ENCODE assay signal across 8 cellular contexts in the genomic region with DNA sequence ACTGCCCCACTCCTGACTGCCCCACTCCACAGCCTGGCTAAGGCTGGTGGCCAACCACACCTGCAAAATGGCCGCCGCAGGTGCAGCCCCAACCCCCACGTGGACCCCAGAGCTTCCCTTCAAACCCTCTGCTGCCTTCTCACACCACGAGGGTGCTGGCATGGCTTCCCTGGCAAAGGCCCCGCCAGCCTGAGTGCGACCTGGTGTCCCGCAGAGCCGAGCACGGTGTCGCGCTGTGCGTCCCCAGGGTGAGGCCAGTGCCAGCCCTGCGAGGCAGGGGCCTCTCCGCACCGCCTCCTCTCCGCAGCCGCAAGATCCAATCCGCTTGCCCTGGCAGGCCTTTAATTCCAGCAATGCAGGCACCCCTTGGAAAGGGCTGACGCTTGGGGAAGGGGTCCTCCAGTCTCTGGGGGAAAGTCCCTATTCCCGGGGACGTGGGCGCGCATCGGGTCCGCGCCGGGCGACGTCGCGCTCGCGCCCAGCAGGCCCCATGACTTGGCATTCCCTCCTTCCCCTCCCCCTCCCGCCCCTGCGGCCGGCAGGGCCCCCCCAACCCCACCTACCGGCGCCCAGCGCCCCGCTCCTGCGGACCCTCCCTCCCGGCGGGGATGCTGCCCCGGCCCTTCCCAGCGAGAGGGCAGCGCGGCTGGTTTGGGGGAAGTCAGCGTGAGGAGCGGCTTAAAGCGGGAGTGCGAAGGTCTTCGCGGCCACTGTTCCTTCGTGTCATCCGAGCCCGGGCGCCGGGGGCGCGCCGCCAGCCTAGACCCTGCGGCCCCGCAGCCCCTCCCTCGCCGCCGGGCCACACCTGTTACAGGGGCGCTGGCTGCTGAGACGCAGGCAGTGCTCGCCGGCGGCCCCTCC. TPM values are rescaled to one million over a fixed set of nuclear protein-coding genes. Genes with fewer than 3 reads are reported as not detected.
DNase-seq lines count a peak whose midpoint lies in the region; ATAC-seq, FAIRE-seq and TF ChIP-seq lines count a peak whose summit lies in the region.

No MANE protein-coding gene starts in this region.

- peak overlapping the region; percentile 48 for H3K4me3 Mint-ChIP-seq in CD4-positive, alpha-beta T cell

- no peak overlapping the region for H3K27ac ChIP-seq in CD4-positive, alpha-beta T cell (ENCODE audit: low read depth, low read length)
- peak overlapping the region; percentile 84 for H3K27ac ChIP-seq in H1 (ENCODE audit: low read depth, low read length)
- peak overlapping the region; percentile 87 for H3K27ac ChIP-seq in neural cell (ENCODE audit: low read length)

- peak overlapping the region; percentile 96 for H4K91ac ChIP-seq in H1 (replicated peaks; ENCODE audit: insufficient read length, low read length)

- peak overlapping the region; percentile 76 for H4K8ac ChIP-seq in H1 (ENCODE audit: extremely low read depth, insufficient read depth, low read length)

- 8% methylated on average over 23 of the region's 71 CpGs; no CpG with 5 or more reads in 1 of the 2 experiments for WGBS in H1 (ENCODE audit: extremely low coverage in 1 of 2, insufficient coverage in 1 of 2, insufficient read length in 1 of 2, insufficient replicate concordance in 2 of 2, low coverage in 1 of 2, low lambda C conversion rate in 2 of 2, missing lambda C conversion rate in 1 of 2), 2 experiments

- H3K4me3 ChIP-seq in H1 (ENCODE audit: extremely low read depth in 1 of 4, insufficient read depth in 2 of 4, low read depth in 3 of 4, low read length in 4 of 4) (peak overlapping the region; percentile 69 to 100 (median 80)), neural cell (ENCODE audit: low read length) (peak overlapping the region; percentile 96)

- FAIRE-seq in H1 (lab: Jason Lieb, UNC), result no peak

- no peaks in the 10 kb centered on the region for H3F3A ChIP-seq in neural cell (ENCODE audit: insufficient read depth, low read length, poor library complexity, severe bottlenecking)

- TF ChIP-seq EP300 in H1 (IDR thresholded peaks at IDR 0.05; ENCODE audit: borderline replicate concordance in 1 of 2, low read depth in 2 of 2, low read length in 2 of 2), result no peak
- TF ChIP-seq EP300 in neural cell (conservative IDR thresholded peaks at IDR 0.05; ENCODE audit: poor library complexity, severe bottlenecking), result no peak

- H3K79me1 ChIP-seq in H1 (ENCODE audit: low read depth, low read length), result peaks cover 10% of the 10 kb centered on the region

- H3K9ac ChIP-seq in H1 (replicated peaks in 1 of 4; ENCODE audit: extremely low read depth in 1 of 4, low read depth in 3 of 4, low read length in 3 of 4) (peak overlapping the region; percentile 37 to 85 (median 74)), neural cell (ENCODE audit: low read length) (peak overlapping the region; percentile 98)

- peak overlapping the region; percentile 99 for H3K4ac ChIP-seq in H1 (replicated peaks; ENCODE audit: insufficient read length, low read depth, low read length)

- peaks cover 0 to 20% (median 16%) of the 10 kb centered on the region in 4 experiments; a peak in 6 of 7 replicates for H3K4me1 ChIP-seq in H1 (replicated peaks in 1 of 4; ENCODE audit: control insufficient read depth in 3 of 4, insufficient read depth in 4 of 4, low read length in 3 of 4)

- TF ChIP-seq RAD21 in H1 (IDR thresholded peaks at IDR 0.05 in 1 of 2, conservative IDR thresholded peaks at IDR 0.05 in 1 of 2; ENCODE audit: low read depth in 2 of 2, low read length in 2 of 2) (no peak), neural cell (conservative IDR thresholded peaks at IDR 0.05) (no peak)

- H2BK12ac ChIP-seq in H1 (ENCODE audit: low read depth, low read length), result peak overlapping the region; percentile 95; the same call in 1 of the 2 replicates

- peaks cover 10% of the 10 kb centered on the region for H3K4me1 Mint-ChIP-seq in CD4-positive, alpha-beta T cell (ENCODE audit: low read depth)

- peak overlapping the region; percentile 87 for H4K5ac ChIP-seq in H1 (ENCODE audit: insufficient read length, low read depth, low read length)

- H3K18ac ChIP-seq in H1 (ENCODE audit: extremely low read depth, low read length), result peak overlapping the region; percentile 88

- no peak for ATAC-seq in CD4-positive, alpha-beta T cell (ENCODE audit: poor library complexity)

- H2AFZ ChIP-seq in H1 (ENCODE audit: low read length) (no peak overlapping the region), neural cell (ENCODE audit: low read depth, low read length) (no peak overlapping the region)

- POLR2A ChIA-PET in CD4-positive, alpha-beta T cell (lab: Charles Lee), result no interaction called here
- POLR2A ChIA-PET in H1 (lab: Charles Lee; ENCODE audit: partially characterized antibody), result interaction anchor here (0.5 to 4.3 kb wide), 24 partner anchors 8 to 825 kb away, joined by 3 to 52 read pairs (median 5); no protein-coding TSS in a partner anchor

- H3K9me2 ChIP-seq in neural cell (ENCODE audit: insufficient read depth, low read length), result no peaks in the 10 kb centered on the region

- no peak overlapping the region for H2BK20ac ChIP-seq in H1 (ENCODE audit: low read length)

- H3K27ac Mint-ChIP-seq in CD4-positive, alpha-beta T cell, result no peak overlapping the region

- H3K79me2 ChIP-seq in H1 (ENCODE audit: control insufficient read depth in 1 of 2, insufficient read depth in 2 of 2, low read length in 2 of 2) (peaks cover 44 to 50% of the 10 kb centered on the region in 2 experiments), neural cell (replicated peaks; ENCODE audit: insufficient read depth, low read length) (peaks cover 50% of the 10 kb centered on the region)

- no peaks in the 10 kb centered on the region for H3K9me3 ChIP-seq in CD4-positive, alpha-beta T cell (ENCODE audit: control insufficient read depth, low read length)
- H3K9me3 ChIP-seq in H1 (ENCODE audit: insufficient read depth in 2 of 2, low read depth in 1 of 2, low read length in 1 of 2) (no peaks in the 10 kb centered on the region; a peak in 1 of 4 replicates), neural cell (ENCODE audit: low read length) (peaks cover 10% of the 10 kb centered on the region)

- no peak overlapping the region; the same call in 1 of the 2 replicates for H2BK5ac ChIP-seq in H1 (ENCODE audit: low read depth, low read length)

- no peak for TF ChIP-seq CTCF in CD4-positive, alpha-beta T cell (IDR thresholded peaks at IDR 0.05)
- TF ChIP-seq CTCF in H1 (IDR thresholded peaks at IDR 0.05; ENCODE audit: control extremely low read depth in 1 of 3, insufficient read depth in 1 of 3, low read depth in 1 of 3, low read length in 3 of 3) (no peak), neural cell (IDR thresholded peaks at IDR 0.05; ENCODE audit: poor library complexity, severe bottlenecking) (no peak)

- H3K23ac ChIP-seq in H1 (ENCODE audit: insufficient read length), result no peak overlapping the region

- H3K9me3 Mint-ChIP-seq in CD4-positive, alpha-beta T cell, result no peaks in the 10 kb centered on the region

- no peak for TF ChIP-seq POLR2A in H1 (IDR thresholded peaks at IDR 0.05; ENCODE audit: control extremely low read depth in 1 of 2, low read depth in 2 of 2, low read length in 2 of 2)

- H3K36me3 ChIP-seq in H1 (ENCODE audit: control insufficient read depth in 2 of 4, insufficient read depth in 4 of 4, low read length in 3 of 4) (peaks cover 0 to 7% (median 0%) of the 10 kb centered on the region in 4 experiments; a peak in 3 of 8 replicates), neural cell (ENCODE audit: insufficient read depth, low read length) (no peaks in the 10 kb centered on the region)

- H2BK15ac ChIP-seq in H1 (ENCODE audit: low read length), result peak overlapping the region; percentile 95

- H3K27me3 Mint-ChIP-seq in CD4-positive, alpha-beta T cell, result peaks cover 58% of the 10 kb centered on the region

- peaks cover 59% of the 10 kb centered on the region for H3K27me3 ChIP-seq in CD4-positive, alpha-beta T cell (ENCODE audit: control insufficient read depth, insufficient read depth, low read length)
- H3K27me3 ChIP-seq in H1 (replicated peaks in 1 of 4; ENCODE audit: control insufficient read depth in 3 of 4, extremely low read depth in 1 of 4, insufficient read depth in 3 of 4, low read length in 3 of 4) (peaks cover 0 to 2% (median 0%) of the 10 kb centered on the region in 4 experiments; a peak in 1 of 7 replicates), neural cell (ENCODE audit: insufficient read depth, low read depth, low read length) (no peaks in the 10 kb centered on the region)

- H3K4me2 ChIP-seq in H1 (ENCODE audit: insufficient read depth in 1 of 2, low read depth in 2 of 2, low read length in 2 of 2) (peak overlapping the region; percentile 73 to 99), neural cell (ENCODE audit: low read length) (peak overlapping the region; percentile 91)

- H2BK120ac ChIP-seq in H1 (replicated peaks; ENCODE audit: low read depth, low read length), result peak overlapping the region; percentile 83

- H4K20me1 ChIP-seq in H1 (replicated peaks in 1 of 2; ENCODE audit: control insufficient read depth in 1 of 2, insufficient read depth in 2 of 2, low read length in 2 of 2), result peaks cover 23 to 28% of the 10 kb centered on the region in 2 experiments
- H4K20me1 ChIP-seq in neural cell (ENCODE audit: insufficient read depth), result peaks cover 3% of the 10 kb centered on the region

- H3K36me3 Mint-ChIP-seq in CD4-positive, alpha-beta T cell (ENCODE audit: low read depth), result no peaks in the 10 kb centered on the region

- DNase-seq in CD4-positive, alpha-beta T cell, result no peak
- peak; percentile 14 for DNase-seq in NCI-H146 treated with DMSO at 0.1 percent for 48 hours (lab: John Stamatoyannopoulos, UW; ENCODE audit: unreplicated experiment)
- DNase-seq in H1 (ENCODE audit: low read depth in 1 of 2, low spot score in 2 of 2), result peak in 1 of 2 experiments; percentile 79
- no peak for DNase-seq in NCI-H524 treated with DMSO at 0.1 percent for 48 hours (lab: John Stamatoyannopoulos, UW)
- no peak for DNase-seq in T1000 (lab: John Stamatoyannopoulos, UW)
- DNase-seq in stimulated activated CD4-positive, alpha-beta T cell treated with anti-CD3 and anti-CD28 coated beads, Interleukin-1b, Interleukin-23, amount 100 ng/mL, for 48 hours, result no peak
- DNase-seq in SW480 (ENCODE audit: low spot score), result no peak

- H3K14ac ChIP-seq in H1 (ENCODE audit: insufficient read length), result no peak overlapping the region

- CTCF ChIA-PET in CD4-positive, alpha-beta T cell (lab: Charles Lee), result no interaction called here
- CTCF ChIA-PET in H1 (lab: Charles Lee; ENCODE audit: partially characterized antibody), result interaction anchor here (1.0 to 1.2 kb wide), 2 partner anchors 17 to 19 kb away, joined by 3 read pairs; no protein-coding TSS in a partner anchor

- peak overlapping the region; percentile 1 for H3K56ac ChIP-seq in H1 (replicated peaks; ENCODE audit: insufficient read length, low read depth, low read length)

- peak overlapping the region; percentile 95; the same call in 1 of the 2 replicates for H2AK5ac ChIP-seq in H1 (ENCODE audit: low read depth, low read length)

- peaks cover 9% of the 10 kb centered on the region; the same call in 1 of the 2 replicates for H3K23me2 ChIP-seq in H1 (ENCODE audit: low read depth, low read length)

- intact Hi-C loops in CD4-positive, alpha-beta T cell (cut with DNase I, micrococcal nuclease), result no loop called here

RNA-seq across cellular contexts. Expression of a gene that starts 1.2 kb away (rescaled TPM):
- total RNA-seq in CD4-positive, alpha-beta T cell, result not detected
- total RNA-seq in H1 (2021; fragmentation: NEBNext Ultra II Directional; extraction: Animal tissue kit (Norgen Biotek cat#: 25700)), result 267 and 281 TPM in 2 replicates
- polyA plus RNA-seq in H1 (2011; rRNA removed) (61.3 and 83.2 TPM in 2 replicates), neural cell (63.4 and 89.2 TPM in 2 replicates)
- polyA plus RNA-seq in H1 (2011; cell fraction: cytosol; rRNA removed), result 37.7 TPM
- 305 TPM for polyA plus RNA-seq in H1 (2011; cell fraction: nucleus; rRNA removed)
- polyA plus RNA-seq in H1 (2012, experiment 1 of 2), result 111 to 171 TPM (median 154 TPM) in 4 replicates
- polyA plus RNA-seq in H1 (2012, experiment 2 of 2), result 110 TPM
- polyA plus RNA-seq in H1 (2013, experiment 1 of 2), result 161 TPM
- polyA plus RNA-seq in H1 (2013, experiment 2 of 2), result 135 TPM
- 314 and 356 TPM in 2 replicates for polyA minus RNA-seq in H1 (2011; rRNA and poly(A)+ RNA removed)
- 97.5 TPM for polyA minus RNA-seq in H1 (2011; cell fraction: cytosol; rRNA and poly(A)+ RNA removed)
- 239 TPM for polyA minus RNA-seq in H1 (2011; cell fraction: nucleus; rRNA and poly(A)+ RNA removed)
- 279 and 320 TPM in 2 replicates for polyA minus RNA-seq in neural cell

RNA-seq across cellular contexts. Expression of a gene that starts 49.9 kb away (rescaled TPM):
- total RNA-seq in CD4-positive, alpha-beta T cell, result not detected
- not detected in 2 replicates for total RNA-seq in H1 (2021; fragmentation: NEBNext Ultra II Directional; extraction: Animal tissue kit (Norgen Biotek cat#: 25700))
- polyA plus RNA-seq in H1 (2011; rRNA removed), result 0.03 TPM in 1 of 2 replicates, not detected in the other
- 0.05 TPM for polyA plus RNA-seq in H1 (2011; cell fraction: cytosol; rRNA removed)
- polyA plus RNA-seq in H1 (2011; cell fraction: nucleus; rRNA removed), result not detected
- not detected in 4 replicates for polyA plus RNA-seq in H1 (2012, experiment 1 of 2)
- polyA plus RNA-seq in H1 (2012, experiment 2 of 2), result not detected
- not detected for polyA plus RNA-seq in H1 (2013, experiment 1 of 2)
- not detected for polyA plus RNA-seq in H1 (2013, experiment 2 of 2)
- polyA minus RNA-seq in H1 (2011; rRNA and poly(A)+ RNA removed), result not detected in 2 replicates
- polyA minus RNA-seq in H1 (2011; cell fraction: cytosol; rRNA and poly(A)+ RNA removed), result not detected
- not detected for polyA minus RNA-seq in H1 (2011; cell fraction: nucleus; rRNA and poly(A)+ RNA removed)
- polyA plus RNA-seq in neural cell, result not detected in 2 replicates
- not detected in 2 replicates for polyA minus RNA-seq in neural cell

Comparison
In these comparisons a context has a peak if more than half of its experiments do, and no peak if none do; other contexts are left out.
1. RNA of a gene that starts 1.2 kb away (total RNA-seq): 267 to 281 TPM in H1; not detected in CD4-positive, alpha-beta T cell; every median in the first group is over 100 times any median in the second.